8 cellular contexts compared by ENCODE assay signal in genomic region chr2:85584857-85585780, GRCh38. TPM values are rescaled to one million over a fixed set of nuclear protein-coding genes. Genes with fewer than 3 reads are reported as not detected.
DNase-seq lines count a peak whose midpoint lies in the region; ATAC-seq and TF ChIP-seq lines count a peak whose summit lies in the region.

No MANE protein-coding gene starts in this region.

- H3K4ac ChIP-seq in IMR-90 (ENCODE audit: low read depth, low read length) = peak overlapping the region; percentile 97

- intact Hi-C loops in IMR-90 (cut with micrococcal nuclease) = loop anchor here (2.0 kb wide), 1 partner anchor 24 kb away; the partner anchor contains the start of gene GGCX

- H2BK120ac ChIP-seq in IMR-90 (ENCODE audit: low read depth, low read length) = peak overlapping the region; percentile 91

- peak overlapping the region; percentile 42 to 97 for H4K8ac ChIP-seq in IMR-90 (ENCODE audit: low read depth in 2 of 2, low read length in 2 of 2)

- peak overlapping the region; percentile 81 for H4K5ac ChIP-seq in IMR-90 (ENCODE audit: low read depth, low read length)

- ATAC-seq in GM19397 (IDR thresholded peaks at IDR 0.05; ENCODE audit: unreplicated experiment) = peak; percentile 28
- ATAC-seq in IMR-90 (ENCODE audit: low read depth) = peak; percentile 69
- ATAC-seq in activated naive CD8-positive, alpha-beta T cell treated with anti-CD3 and anti-CD28 coated beads, Interleukin-2, amount 50 U/mL, for 24 hours = peak; percentile 78

- H2BK20ac ChIP-seq in IMR-90 (ENCODE audit: low read depth, low read length) = peak overlapping the region; percentile 89

- H3K27me3 Mint-ChIP-seq in activated naive CD8-positive, alpha-beta T cell treated with anti-CD3 and anti-CD28 coated beads, Interleukin-2, amount 50 U/mL, for 24 hours = no peaks in the 10 kb centered on the region

- H3K36me3 Mint-ChIP-seq in activated naive CD8-positive, alpha-beta T cell treated with anti-CD3 and anti-CD28 coated beads, Interleukin-2, amount 50 U/mL, for 24 hours (ENCODE audit: low read depth) = peaks cover 7% of the 10 kb centered on the region

- H3K36me3 ChIP-seq in IMR-90 (ENCODE audit: control insufficient read depth, insufficient read depth, low read length) (no peaks in the 10 kb centered on the region), skeletal muscle tissue (ENCODE audit: control insufficient read depth in 3 of 3, insufficient read depth in 3 of 3, low read length in 3 of 3) (no peaks in the 10 kb centered on the region)

- H3K4me1 ChIP-seq in IMR-90 (ENCODE audit: control insufficient read depth, insufficient read depth, low read length) (peaks cover 26% of the 10 kb centered on the region), skeletal muscle tissue (ENCODE audit: control insufficient read depth in 3 of 3, insufficient read depth in 3 of 3, low read length in 3 of 3) (peaks cover 51 to 68% (median 58%) of the 10 kb centered on the region in 3 donors)

- peaks cover 2% of the 10 kb centered on the region; the same call in 1 of the 2 replicates for H4K20me1 ChIP-seq in IMR-90 (ENCODE audit: insufficient read depth, low read length)

- CTCF ChIA-PET in IMR-90 (lab: Yijun Ruan, JAX) = no interaction called here

- H3K14ac ChIP-seq in IMR-90 (replicated peaks; ENCODE audit: low read depth, low read length) = peak overlapping the region; percentile 94

- no TSS peak for BruUV-seq in IMR-90 (replicated peaks; lab: Mats Ljungman, UMichigan)

- no peak for TF ChIP-seq CTCF in IMR-90 (conservative IDR thresholded peaks at IDR 0.05; ENCODE audit: low read depth, low read length)

- no peak for TF ChIP-seq RAD21 in IMR-90 (IDR thresholded peaks at IDR 0.05; ENCODE audit: low read length)

- peak overlapping the region; percentile 58; the same call in 2 of the 3 replicates for H2BK15ac ChIP-seq in IMR-90 (ENCODE audit: low read depth, low read length)

- DNase-seq in CD1c-positive myeloid dendritic cell (ENCODE audit: extremely low spot score) (peak; percentile 41), IMR-90 (peak; percentile 63), hepatic stellate cell (ENCODE audit: low spot score) (peak; percentile 85), COLO668 (lab: John Stamatoyannopoulos, UW; ENCODE audit: unreplicated experiment) (no peak), NCI-H526 treated with DMSO at 0.1 percent for 48 hours (lab: John Stamatoyannopoulos, UW) (no peak)
- DNase-seq in activated naive CD8-positive, alpha-beta T cell treated with anti-CD3 and anti-CD28 coated beads, Interleukin-2, amount 50 U/mL, for 24 hours = peak; percentile 22

- POLR2A ChIA-PET in IMR-90 (lab: Charles Lee; ENCODE audit: unreplicated experiment) = no interaction called here

- H3K4me1 Mint-ChIP-seq in activated naive CD8-positive, alpha-beta T cell treated with anti-CD3 and anti-CD28 coated beads, Interleukin-2, amount 50 U/mL, for 24 hours = peaks cover 41% of the 10 kb centered on the region

- H3K4me2 ChIP-seq in IMR-90 (ENCODE audit: low read depth, low read length) = peak overlapping the region; percentile 74

- H3K27me3 ChIP-seq in IMR-90 (ENCODE audit: control insufficient read depth, insufficient read depth, low read length) (no peaks in the 10 kb centered on the region), skeletal muscle tissue (ENCODE audit: control insufficient read depth in 3 of 3, insufficient read depth in 3 of 3, low read length in 3 of 3) (no peaks in the 10 kb centered on the region)

- no peak for TF ChIP-seq POLR2A in IMR-90 (IDR thresholded peaks at IDR 0.05; ENCODE audit: low read depth, low read length)

- H4K91ac ChIP-seq in IMR-90 (ENCODE audit: insufficient read depth, low read depth, low read length) = peak overlapping the region; percentile 92

- H2AFZ ChIP-seq in IMR-90 (replicated peaks; ENCODE audit: low read length, poor library complexity) = peak overlapping the region; percentile 94

- WGBS in IMR-90 (ENCODE audit: extremely low coverage in 2 of 2, insufficient read length in 1 of 2), 2 experiments = 50% methylated on average over 1 of the region's 9 CpGs; no CpG with 5 or more reads in 1 of the 2 experiments

- H2AK9ac ChIP-seq in IMR-90 (replicated peaks; ENCODE audit: low read depth, low read length, poor library complexity) = peak overlapping the region; percentile 95

- H3K4me3 ChIP-seq in IMR-90 (ENCODE audit: insufficient read depth, low read depth, low read length) = peak overlapping the region; percentile 50
- peak overlapping the region; percentile 81 to 89 (median 87) for H3K4me3 ChIP-seq in skeletal muscle tissue (ENCODE audit: low read length in 3 of 3)

- H3K9me3 Mint-ChIP-seq in activated naive CD8-positive, alpha-beta T cell treated with anti-CD3 and anti-CD28 coated beads, Interleukin-2, amount 50 U/mL, for 24 hours = no peaks in the 10 kb centered on the region

- H2BK5ac ChIP-seq in IMR-90 (ENCODE audit: low read depth, low read length, poor library complexity, severe bottlenecking) = peak overlapping the region; percentile 94

- dilution Hi-C loops in IMR-90 (cut with HindIII; ENCODE audit: low sequenced_read_pairs, unreplicated experiment) = no loop called here

- no peaks in the 10 kb centered on the region for H3K9me3 ChIP-seq in IMR-90 (ENCODE audit: control insufficient read depth, insufficient read depth, low read length)
- H3K9me3 ChIP-seq in skeletal muscle tissue (ENCODE audit: control insufficient read depth in 3 of 3, low read length in 3 of 3) = no peaks in the 10 kb centered on the region

- peaks cover 6 to 48% of the 10 kb centered on the region in 2 experiments; a peak in 2 of 4 replicates for H3K79me1 ChIP-seq in IMR-90 (ENCODE audit: low read depth in 1 of 2, low read length in 2 of 2)

- peak overlapping the region; percentile 54 for H3K56ac ChIP-seq in IMR-90 (ENCODE audit: extremely low read depth, insufficient read depth, low read length)

- H3K23ac ChIP-seq in IMR-90 (ENCODE audit: low read depth, low read length) = peak overlapping the region; percentile 98

- H3K4me3 Mint-ChIP-seq in activated naive CD8-positive, alpha-beta T cell treated with anti-CD3 and anti-CD28 coated beads, Interleukin-2, amount 50 U/mL, for 24 hours = peak overlapping the region; percentile 84

- in situ Hi-C loops in IMR-90 (cut with MboI; ENCODE audit: low sequenced_read_pairs) = no loop called here

- peak overlapping the region; percentile 90 for H3K27ac ChIP-seq in IMR-90 (ENCODE audit: insufficient read depth, low read length)
- H3K27ac ChIP-seq in skeletal muscle tissue (ENCODE audit: low read depth, low read length) = peak overlapping the region; percentile 90

- H3K9ac ChIP-seq in IMR-90 (ENCODE audit: low read depth, low read length) = peak overlapping the region; percentile 69
- H3K9ac ChIP-seq in skeletal muscle tissue (ENCODE audit: low read depth in 1 of 3, low read length in 3 of 3) = peak overlapping the region; percentile 83 to 93 (median 89)

- peak overlapping the region; percentile 65 for H3K18ac ChIP-seq in IMR-90 (ENCODE audit: low read depth, low read length)

- peak overlapping the region; percentile 90 for H3K27ac Mint-ChIP-seq in activated naive CD8-positive, alpha-beta T cell treated with anti-CD3 and anti-CD28 coated beads, Interleukin-2, amount 50 U/mL, for 24 hours

- peaks cover 21% of the 10 kb centered on the region for H3K9me1 ChIP-seq in IMR-90 (ENCODE audit: insufficient read depth, low read length)

- peak overlapping the region; percentile 98 for H2AK5ac ChIP-seq in IMR-90 (ENCODE audit: low read depth, low read length)

TF ChIP-seq in IMR-90, 13 proteins besides CTCF, POLR2A, EP300 and RAD21:
- TF ChIP-seq BHLHE40 (IDR thresholded peaks at IDR 0.05; ENCODE audit: low read depth, low read length) (peak; percentile 14; the same call in 1 of the 2 replicates), MAFK (IDR thresholded peaks at IDR 0.05; ENCODE audit: low read depth, low read length) (no peak), FOS (IDR thresholded peaks at IDR 0.05; ENCODE audit: low read depth, low read length) (peak; percentile 34; the same call in 1 of the 2 replicates)

RNA-seq across cellular contexts. Expression of gene VAMP5, which starts 0.9 kb away (rescaled TPM):
- total RNA-seq in IMR-90 (2012; rRNA removed) (13.8 and 27.8 TPM in 2 replicates), skeletal muscle tissue (17.7 TPM)
- 103 and 121 TPM in 2 replicates for polyA plus RNA-seq in IMR-90 (2012; rRNA removed)
- polyA plus RNA-seq in IMR-90 (2012; cell fraction: cytosol; rRNA removed) = 209 and 319 TPM in 2 replicates
- 51.1 and 83.2 TPM in 2 replicates for polyA plus RNA-seq in IMR-90 (2012; cell fraction: nucleus; rRNA removed; ENCODE audit: low replicate concordance)

RNA-seq across cellular contexts. Expression of gene VAMP8, which starts 7.7 kb away (rescaled TPM):
- total RNA-seq in IMR-90 (2012; rRNA removed) (0.83 and 0.90 TPM in 2 replicates), skeletal muscle tissue (4.7 TPM)
- polyA plus RNA-seq in IMR-90 (2012; rRNA removed) = 1.7 and 1.9 TPM in 2 replicates
- polyA plus RNA-seq in IMR-90 (2012; cell fraction: cytosol; rRNA removed) = 0.82 and 2.4 TPM in 2 replicates
- polyA plus RNA-seq in IMR-90 (2012; cell fraction: nucleus; rRNA removed; ENCODE audit: low replicate concordance) = 0.13 and 2.1 TPM in 2 replicates

RNA-seq across cellular contexts. Expression of gene RNF181, which starts 10.4 kb away (rescaled TPM):
- 326 and 498 TPM in 2 replicates for total RNA-seq in IMR-90 (2012; rRNA removed)
- polyA plus RNA-seq in IMR-90 (2012; rRNA removed) = 438 and 481 TPM in 2 replicates
- 538 and 709 TPM in 2 replicates for polyA plus RNA-seq in IMR-90 (2012; cell fraction: cytosol; rRNA removed)
- polyA plus RNA-seq in IMR-90 (2012; cell fraction: nucleus; rRNA removed; ENCODE audit: low replicate concordance) = 203 and 232 TPM in 2 replicates
- 74.1 TPM for total RNA-seq in skeletal muscle tissue

RNA-seq across cellular contexts. Expression of gene TMEM150A, which starts 17.4 kb away (rescaled TPM):
- 4.7 and 4.8 TPM in 2 replicates for total RNA-seq in IMR-90 (2012; rRNA removed)
- 16.3 and 19.1 TPM in 2 replicates for polyA plus RNA-seq in IMR-90 (2012; rRNA removed)
- polyA plus RNA-seq in IMR-90 (2012; cell fraction: cytosol; rRNA removed) = 15.8 and 27.0 TPM in 2 replicates
- 30.8 and 68.9 TPM in 2 replicates for polyA plus RNA-seq in IMR-90 (2012; cell fraction: nucleus; rRNA removed; ENCODE audit: low replicate concordance)
- total RNA-seq in skeletal muscle tissue = 4.7 TPM

RNA-seq across cellular contexts. Expression of gene GGCX, which starts 23.8 kb away (rescaled TPM):
- total RNA-seq in IMR-90 (2012; rRNA removed) (31.9 and 35.0 TPM in 2 replicates), skeletal muscle tissue (24.5 TPM)
- polyA plus RNA-seq in IMR-90 (2012; rRNA removed) = 37.0 and 39.4 TPM in 2 replicates
- polyA plus RNA-seq in IMR-90 (2012; cell fraction: cytosol; rRNA removed) = 57.1 and 81.4 TPM in 2 replicates
- polyA plus RNA-seq in IMR-90 (2012; cell fraction: nucleus; rRNA removed; ENCODE audit: low replicate concordance) = 60.6 and 63.6 TPM in 2 replicates

Comparison
In these comparisons a context has a peak if more than half of its experiments do, and no peak if none do; other contexts are left out.
1. DNase-seq: peak in CD1c-positive myeloid dendritic cell (single experiment), IMR-90 (single experiment), activated naive CD8-positive, alpha-beta T cell treated with anti-CD3 and anti-CD28 coated beads, Interleukin-2, amount 50 U/mL, for 24 hours (single experiment) and hepatic stellate cell (single experiment); none in COLO668 (single experiment) and NCI-H526 treated with DMSO at 0.1 percent for 48 hours (single experiment).
2. ATAC-seq: peak in every context shown above with its lines; median percentile 78 in activated naive CD8-positive, alpha-beta T cell treated with anti-CD3 and anti-CD28 coated beads, Interleukin-2, amount 50 U/mL, for 24 hours; 69 in IMR-90; 28 in GM19397.